9 cellular contexts compared by ENCODE assay signal in genomic region chr9:137168575-137168906, GRCh38. TPM values are rescaled to one million over a fixed set of nuclear protein-coding genes. Genes with fewer than 3 reads are reported as not detected.
A peak's percentile ranks its signal among the peaks of the same experiment; 100 is the strongest.
DNase-seq lines count a peak whose midpoint lies in the region; ATAC-seq and TF ChIP-seq lines count a peak whose summit lies in the region.
"Had no signal": no experiment of that assay in that cellular context is flagged by ENCODE, and none has a peak within 500 bp of the region (broad histone marks: within the 10 kb centered on the region; RNA-seq: fewer than 3 reads in every experiment).

No MANE protein-coding gene starts in this region.

- no peak for DNase-seq in activated CD4-positive, CD25-positive, alpha-beta regulatory T cell (lab: John Stamatoyannopoulos, UW)
- DNase-seq in WTC11 (ENCODE audit: low spot score) (no peak), thoracic aorta (ENCODE audit: low spot score) (no peak), AG08395 (ENCODE audit: low spot score) (no peak)

- H3K36me3 ChIP-seq in iPS-20b (ENCODE audit: insufficient read depth, low read depth, low read length) = no peaks in the 10 kb centered on the region
- no peaks in the 10 kb centered on the region for H3K36me3 ChIP-seq in thoracic aorta

- H3K9me3 Mint-ChIP-seq in WTC11 = no peaks in the 10 kb centered on the region

- ATAC-seq in activated CD4-positive, CD25-positive, alpha-beta regulatory T cell treated with anti-CD3 and anti-CD28 coated beads, Interleukin-2, amount 50 U/mL, for 24 hours = peak; percentile 14 to 29
- no peak for ATAC-seq in WTC11
- ATAC-seq in thoracic aorta (ENCODE audit: insufficient number of reproducible peaks, low FRiP score, low read depth) = no peak
- ATAC-seq in esophagus mucosa = no peak
- ATAC-seq in GM18519 (IDR thresholded peaks at IDR 0.05; ENCODE audit: low FRiP score, unreplicated experiment) = no peak

- CTCF ChIA-PET in WTC11 (lab: Charles Lee) = interaction anchor here (0.7 to 3.6 kb wide), 17 partner anchors 8 to 139 kb away, joined by 3 to 17 read pairs (median 6); partner anchors contain the start of genes GRIN1, MAN1B1, NELFB and RNF224

- no peak overlapping the region for H3K9ac ChIP-seq in iPS-20b (ENCODE audit: low read depth, low read length)

- no peak overlapping the region for H3K27ac Mint-ChIP-seq in WTC11

- H3K27me3 Mint-ChIP-seq in WTC11 (ENCODE audit: low read depth) = peaks cover 67% of the 10 kb centered on the region

- peak overlapping the region; percentile 60; the same call in 1 of the 2 replicates for H3K4me3 ChIP-seq in iPS-20b (ENCODE audit: low read length)
- peak overlapping the region; percentile 60 for H3K4me3 ChIP-seq in thoracic aorta

- POLR2A ChIA-PET in WTC11 (lab: Charles Lee) = interaction anchor here (0.7 kb wide), 1 partner anchor 20 kb away, joined by 3 read pairs; no protein-coding TSS in a partner anchor

- no peak overlapping the region for H3K27ac ChIP-seq in iPS-20b (ENCODE audit: low read length)
- H3K27ac ChIP-seq in thoracic aorta = no peak overlapping the region
- H3K27ac ChIP-seq: SK-N-MC had no signal

- peak overlapping the region; percentile 52 for H3K4me3 Mint-ChIP-seq in WTC11

- H3K9me3 ChIP-seq in iPS-20b (ENCODE audit: insufficient read depth, low read depth, low read length) = no peaks in the 10 kb centered on the region
- H3K9me3 ChIP-seq in thoracic aorta = no peaks in the 10 kb centered on the region

- no peaks in the 10 kb centered on the region for H3K36me3 Mint-ChIP-seq in WTC11

- H3K4me1 Mint-ChIP-seq in WTC11 = peaks cover 6% of the 10 kb centered on the region

- no peak for TF ChIP-seq CTCF in WTC11 (IDR thresholded peaks at IDR 0.05)
- TF ChIP-seq CTCF in thoracic aorta (IDR thresholded peaks at IDR 0.05) = no peak

- peaks cover 100% of the 10 kb centered on the region for H3K27me3 ChIP-seq in iPS-20b (ENCODE audit: insufficient read depth, low read length)
- peaks cover 22% of the 10 kb centered on the region for H3K27me3 ChIP-seq in thoracic aorta (replicated peaks; ENCODE audit: insufficient read depth)

- no peaks in the 10 kb centered on the region for H3K4me1 ChIP-seq in iPS-20b (ENCODE audit: insufficient read depth, low read length)
- peaks cover 7 to 22% of the 10 kb centered on the region in 2 donors for H3K4me1 ChIP-seq in thoracic aorta (ENCODE audit: control insufficient read depth in 1 of 2, low read depth in 2 of 2)

TF ChIP-seq in WTC11, 78 proteins besides CTCF, POLR2A, EP300 and RAD21:
- TF ChIP-seq USF1 (CRISPR knock-in tag; IDR thresholded peaks at IDR 0.05) (no peak), ZNF423 (CRISPR knock-in tag; IDR thresholded peaks at IDR 0.05) (0 out of 2 replicates have a peak, but pooled peaks have one; percentile 11), FOXP1 (CRISPR knock-in tag; IDR thresholded peaks at IDR 0.05; ENCODE audit: borderline replicate concordance) (no peak), ELF4 (CRISPR knock-in tag; IDR thresholded peaks at IDR 0.05; ENCODE audit: low read depth) (no peak)
TF ChIP-seq in WTC11: peak in this region for 1.

RNA-seq across cellular contexts. Expression of gene LRRC26, which starts 1.3 kb away (rescaled TPM):
- 1.1 to 2.2 TPM (median 2.1 TPM) in 3 replicates for total RNA-seq in WTC11 (2021)
- not detected for total RNA-seq in thoracic aorta
- 1.6 TPM for total RNA-seq in esophagus mucosa

RNA-seq across cellular contexts. Expression of gene TMEM210, which starts 3.3 kb away (rescaled TPM):
- total RNA-seq in WTC11 (2021) = not detected in 3 replicates
- not detected for total RNA-seq in thoracic aorta
- total RNA-seq in esophagus mucosa = not detected

RNA-seq across cellular contexts. Expression of gene ANAPC2, which starts 19.8 kb away (rescaled TPM):
- total RNA-seq in WTC11 (2021) = 61.0 to 80.9 TPM (median 61.2 TPM) in 3 replicates
- total RNA-seq in thoracic aorta = 10 to 100 TPM; 25.2 to 43.0 TPM
- 25.0 TPM for total RNA-seq in esophagus mucosa

RNA-seq across cellular contexts. Expression of gene SSNA1, which starts 19.9 kb away (rescaled TPM):
- 102 to 105 TPM (median 103 TPM) in 3 replicates for total RNA-seq in WTC11 (2021)
- total RNA-seq in thoracic aorta = 10 to 100 TPM; 40.6 to 67.1 TPM
- 86.8 TPM for total RNA-seq in esophagus mucosa

RNA-seq across cellular contexts. Expression of gene GRIN1, which starts 29.6 kb away (rescaled TPM):
- total RNA-seq in WTC11 (2021) (4.0 to 6.6 TPM (median 4.1 TPM) in 3 replicates), thoracic aorta (not detected), esophagus mucosa (0.12 TPM)

Comparison
In these comparisons a context has a peak if more than half of its experiments do, and no peak if none do; other contexts are left out.
1. ATAC-seq: peak in activated CD4-positive, CD25-positive, alpha-beta regulatory T cell treated with anti-CD3 and anti-CD28 coated beads, Interleukin-2, amount 50 U/mL, for 24 hours (2 of 2); none in WTC11 (single experiment), thoracic aorta (single experiment), esophagus mucosa (single experiment) and GM18519 (single experiment).